ENCODE assay signal across 28 cellular contexts in the genomic region with DNA sequence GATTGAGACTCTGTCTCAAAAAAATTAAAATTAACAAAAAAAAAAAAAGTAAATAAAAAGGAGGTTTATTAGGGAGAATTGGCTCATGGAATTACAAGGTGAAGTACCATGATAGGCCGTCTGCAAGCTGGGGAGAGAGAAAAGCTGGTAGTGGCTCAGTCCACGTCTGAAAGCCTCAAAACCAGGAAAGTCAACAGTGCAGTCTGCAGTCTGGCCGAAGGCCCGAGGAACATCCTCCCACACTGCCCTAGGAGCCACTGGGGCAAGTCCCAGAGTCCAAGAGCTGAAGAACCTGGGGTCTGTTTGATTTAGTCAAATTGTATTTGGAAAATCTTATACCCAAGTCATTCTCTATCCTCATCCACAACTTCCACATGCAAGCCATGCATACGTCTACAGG.
"Had no signal": no experiment of that assay in that cellular context is flagged by ENCODE, and none has a peak within 500 bp of the region (broad histone marks: within the 10 kb centered on the region; RNA-seq: fewer than 3 reads in every experiment).

No MANE protein-coding gene starts in this region.

- H3K4me3 ChIP-seq: ascending aorta, cardiac muscle cell had no signal

- H3K27ac ChIP-seq: ascending aorta, cardiac muscle cell, VCaP had no signal

- H3K36me3 ChIP-seq: ascending aorta, cardiac muscle cell had no signal

- H3K27me3 ChIP-seq: ascending aorta, cardiac muscle cell had no signal

- DNase-seq: activated B cell treated with CpG ODN at 0.5 μM for 24 hours; activated CD4-positive, alpha-beta memory T cell treated with anti-CD3 and anti-CD28 coated beads for 36 hours; activated CD4-positive, alpha-beta T cell treated with anti-CD3 and anti-CD28 coated beads for 4 hours; activated CD4-positive, alpha-beta T cell treated with anti-CD3 and anti-CD28 coated beads, Interleukin-2, amount 10 ng/mL, durations not matched to agents 24 days and 14 days; activated CD4-positive, alpha-beta T cell treated with anti-CD3 and anti-CD28 coated beads, Interleukin-2, amount 50 U/mL, for 1 hour; activated CD4-positive, alpha-beta T cell treated with anti-CD3 and anti-CD28 coated beads, Interleukin-2, amount 50 U/mL, for 4 hours; activated CD4-positive, CD25-positive, alpha-beta regulatory T cell treated with anti-CD3 and anti-CD28 coated beads, Interleukin-2, amount 50 U/mL, for 72 hours; activated CD8-positive, alpha-beta memory T cell treated with anti-CD3 and anti-CD28 coated beads, Interleukin-2, amount 50 U/mL, for 4 hours; activated CD8-positive, alpha-beta T cell treated with anti-CD3 and anti-CD28 coated beads for 36 hours; activated effector memory CD4-positive, alpha-beta T cell treated with Interleukin-2 at 50 U/mL for 16 hours; activated gamma-delta T cell; activated naive CD4-positive, alpha-beta T cell treated with anti-CD3 and anti-CD28 coated beads, Interleukin-2, amount 10 ng/mL, durations not matched to agents 7 days and 5 days; activated naive CD4-positive, alpha-beta T cell treated with Interleukin-2 at 50 U/mL for 16 hours; activated naive CD8-positive, alpha-beta T cell treated with anti-CD3 and anti-CD28 coated beads, Interleukin-2, amount 10 ng/mL, durations not matched to agents 7 days and 5 days; activated naive CD8-positive, alpha-beta T cell treated with anti-CD3 and anti-CD28 coated beads, Interleukin-2, amount 50 U/mL, for 24 hours; activated T-cell treated with anti-CD3 and anti-CD28 coated beads for 4 hours; activated T-cell treated with anti-CD3 and anti-CD28 coated beads, Interleukin-2, amount 50 U/mL, for 1 hour; activated T-cell treated with anti-CD3 and anti-CD28 coated beads, Interleukin-2, amount 50 U/mL, for 4 hours; amygdala; anterior cingulate cortex; caudate nucleus; cerebellar nuclear complex; T-helper 1 cell; T-helper 2 cell; T-helper 9 cell had no signal

- H3K4me1 ChIP-seq: ascending aorta had no signal

- H3K9me3 ChIP-seq: ascending aorta had no signal

- ATAC-seq: activated CD8-positive, alpha-beta T cell treated with anti-CD3 and anti-CD28 coated beads for 36 hours; activated naive CD8-positive, alpha-beta T cell treated with anti-CD3 and anti-CD28 coated beads, Interleukin-2, amount 50 U/mL, for 24 hours; activated T-cell treated with anti-CD3 and anti-CD28 coated beads, Interleukin-2, amount 50 U/mL, for 4 hours had no signal
